ENCODE assay signal across 15 cellular contexts in the genomic region with DNA sequence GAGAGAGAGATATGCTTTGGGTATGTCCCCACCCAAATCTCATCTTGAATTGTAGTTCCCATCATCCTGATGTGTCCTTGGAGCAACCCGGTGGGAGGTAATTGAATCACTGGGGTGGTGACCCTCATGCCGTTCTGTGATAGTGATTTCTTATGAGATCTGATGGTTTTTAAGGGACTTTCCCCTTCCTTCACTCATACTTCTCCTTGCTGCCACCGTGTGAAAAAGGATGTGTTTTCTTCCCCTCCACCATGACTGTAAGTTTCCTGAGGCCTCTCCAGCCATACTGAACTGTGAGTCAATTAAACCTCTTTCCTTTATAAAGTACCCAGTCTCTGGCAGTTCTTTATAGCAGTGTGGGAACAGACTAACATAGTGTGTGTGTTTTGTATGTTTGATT.
A peak's percentile ranks its signal among the peaks of the same experiment; 100 is the strongest.
DNase-seq lines count a peak whose midpoint lies in the region; ATAC-seq and TF ChIP-seq lines count a peak whose summit lies in the region.
"Had no signal": no experiment of that assay in that cellular context is flagged by ENCODE, and none has a peak within 500 bp of the region (broad histone marks: within the 10 kb centered on the region; RNA-seq: fewer than 3 reads in every experiment).

No MANE protein-coding gene starts in this region.

- H3K27me3 Mint-ChIP-seq in activated CD4-positive, alpha-beta T cell treated with anti-CD3 and anti-CD28 coated beads for 36 hours = no peaks in the 10 kb centered on the region
- H3K27me3 Mint-ChIP-seq in activated T-helper 17 cell treated with anti-CD3 and anti-CD28 coated beads, Interleukin-2, amount 50 U/mL, for 72 hours = no peaks in the 10 kb centered on the region
- no peaks in the 10 kb centered on the region for H3K27me3 Mint-ChIP-seq in stimulated activated memory B cell treated with anti-CD40 and anti-IgM and Interleukin-4, amounts not matched to agents 10 μg/mL and 1 μg/mL and 100 μg/mL, for 72 hours
- H3K27me3 Mint-ChIP-seq: CD4-positive, CD25-positive, alpha-beta regulatory T cell had no signal

- ATAC-seq in activated CD4-positive, alpha-beta T cell treated with anti-CD3 and anti-CD28 coated beads for 36 hours = peak; percentile 61
- ATAC-seq in activated T-helper 17 cell treated with anti-CD3 and anti-CD28 coated beads, Interleukin-2, amount 50 U/mL, for 72 hours (replicated peaks) = peak; percentile 86
- peak; percentile 29 for ATAC-seq in stimulated activated memory B cell treated with anti-CD40 and anti-IgM and Interleukin-4, amounts not matched to agents 10 μg/mL and 1 μg/mL and 100 μg/mL, for 72 hours
- ATAC-seq: HCT116 had no signal

- no peaks in the 10 kb centered on the region for H4K20me1 ChIP-seq in PC-9 (ENCODE audit: insufficient read depth)
- H4K20me1 ChIP-seq: BLaER1 treated with 17β-estradiol and CSF1 and Interleukin-3, amounts not matched to agents 10 nM and 100 nM had no signal

- no peaks in the 10 kb centered on the region; the same call in 1 of the 2 replicates for H3K9me3 ChIP-seq in PC-9 (ENCODE audit: insufficient read depth, low read depth)

- no TSS peak for BruUV-seq in PC-9 (replicated peaks; lab: Mats Ljungman, UMichigan)

- peaks cover 27% of the 10 kb centered on the region for H3K4me1 ChIP-seq in ACC112 (ENCODE audit: control insufficient read depth, insufficient read depth, low read length, unreplicated experiment)
- no peaks in the 10 kb centered on the region for H3K4me1 ChIP-seq in PC-9 (replicated peaks; ENCODE audit: insufficient read depth)

- DNase-seq in activated CD4-positive, alpha-beta T cell treated with anti-CD3 and anti-CD28 coated beads for 36 hours = no peak
- DNase-seq in activated CD4-positive, alpha-beta T cell treated with anti-CD3 and anti-CD28 coated beads for 48 hours = no peak
- DNase-seq in H7 (no peak), PC-9 (no peak)
- DNase-seq: AML-193; CD4-positive, CD25-positive, alpha-beta regulatory T cell; DMS53; GF-D8 had no signal

- peak overlapping the region; percentile 28 for H2AFZ ChIP-seq in ACC112 (ENCODE audit: low read length, unreplicated experiment)
- no peak overlapping the region for H2AFZ ChIP-seq in PC-9

- no peaks in the 10 kb centered on the region for H3K36me3 Mint-ChIP-seq in activated CD4-positive, alpha-beta T cell treated with anti-CD3 and anti-CD28 coated beads for 36 hours (ENCODE audit: low read depth)
- H3K36me3 Mint-ChIP-seq in activated T-helper 17 cell treated with anti-CD3 and anti-CD28 coated beads, Interleukin-2, amount 50 U/mL, for 72 hours (ENCODE audit: low read depth) = no peaks in the 10 kb centered on the region
- no peaks in the 10 kb centered on the region for H3K36me3 Mint-ChIP-seq in stimulated activated memory B cell treated with anti-CD40 and anti-IgM and Interleukin-4, amounts not matched to agents 10 μg/mL and 1 μg/mL and 100 μg/mL, for 72 hours
- H3K36me3 Mint-ChIP-seq: CD4-positive, CD25-positive, alpha-beta regulatory T cell had no signal

- no peak overlapping the region for H3K4me2 ChIP-seq in PC-9

- no peak overlapping the region for H3K27ac Mint-ChIP-seq in activated CD4-positive, alpha-beta T cell treated with anti-CD3 and anti-CD28 coated beads for 36 hours
- H3K27ac Mint-ChIP-seq in activated T-helper 17 cell treated with anti-CD3 and anti-CD28 coated beads, Interleukin-2, amount 50 U/mL, for 72 hours = no peak overlapping the region
- H3K27ac Mint-ChIP-seq in stimulated activated memory B cell treated with anti-CD40 and anti-IgM and Interleukin-4, amounts not matched to agents 10 μg/mL and 1 μg/mL and 100 μg/mL, for 72 hours = no peak overlapping the region

- no peaks in the 10 kb centered on the region for H3K36me3 ChIP-seq in ACC112 (ENCODE audit: insufficient read depth, low read length)
- H3K36me3 ChIP-seq in H7 (replicated peaks; ENCODE audit: control insufficient read depth, insufficient read depth, low read length) = no peaks in the 10 kb centered on the region
- no peaks in the 10 kb centered on the region for H3K36me3 ChIP-seq in PC-9 (ENCODE audit: low read depth)
- H3K36me3 ChIP-seq: BLaER1 treated with 17β-estradiol and CSF1 and Interleukin-3, amounts not matched to agents 10 nM and 100 nM had no signal

- H3K27me3 ChIP-seq in ACC112 (ENCODE audit: insufficient read depth, low read length) (no peaks in the 10 kb centered on the region), H7 (ENCODE audit: control insufficient read depth, insufficient read depth, low read length) (no peaks in the 10 kb centered on the region), PC-9 (ENCODE audit: insufficient read depth, low read depth) (no peaks in the 10 kb centered on the region)
- H3K27me3 ChIP-seq: BLaER1 treated with 17β-estradiol and CSF1 and Interleukin-3, amounts not matched to agents 10 nM and 100 nM had no signal

- no peak overlapping the region for H3K4me3 Mint-ChIP-seq in activated CD4-positive, alpha-beta T cell treated with anti-CD3 and anti-CD28 coated beads for 36 hours
- H3K4me3 Mint-ChIP-seq in activated T-helper 17 cell treated with anti-CD3 and anti-CD28 coated beads, Interleukin-2, amount 50 U/mL, for 72 hours = no peak overlapping the region
- no peak overlapping the region for H3K4me3 Mint-ChIP-seq in stimulated activated memory B cell treated with anti-CD40 and anti-IgM and Interleukin-4, amounts not matched to agents 10 μg/mL and 1 μg/mL and 100 μg/mL, for 72 hours
- H3K4me3 Mint-ChIP-seq: CD4-positive, CD25-positive, alpha-beta regulatory T cell had no signal

- H3K27ac ChIP-seq in ACC112 (ENCODE audit: low read depth, low read length) (no peak overlapping the region), PC-9 (no peak overlapping the region)
- H3K27ac ChIP-seq: 22Rv1; BLaER1 treated with 17β-estradiol and CSF1 and Interleukin-3, amounts not matched to agents 10 nM and 100 nM; HL-60 had no signal

- POLR2A ChIA-PET in activated CD4-positive, alpha-beta T cell treated with anti-CD3 and anti-CD28 coated beads for 36 hours (lab: Charles Lee) = no interaction called here
- POLR2A ChIA-PET in PC-9 (lab: Charles Lee; ENCODE audit: unreplicated experiment) = no interaction called here

- H3K79me2 ChIP-seq in ACC112 (ENCODE audit: control insufficient read depth, insufficient read depth, low read length, unreplicated experiment) (no peaks in the 10 kb centered on the region), PC-9 (ENCODE audit: low read depth) (no peaks in the 10 kb centered on the region)

- TF ChIP-seq CTCF in PC-9 (conservative IDR thresholded peaks at IDR 0.05) = no peak

- no peaks in the 10 kb centered on the region for H3F3A ChIP-seq in PC-9 (ENCODE audit: insufficient read depth, low read depth)

- H3K4me3 ChIP-seq in ACC112 (ENCODE audit: low read depth, low read length) (no peak overlapping the region), H7 (ENCODE audit: insufficient read depth, low read depth, low read length) (no peak overlapping the region), PC-9 (no peak overlapping the region)
- H3K4me3 ChIP-seq: BLaER1 treated with 17β-estradiol and CSF1 and Interleukin-3, amounts not matched to agents 10 nM and 100 nM had no signal

- intact Hi-C loops in activated CD4-positive, alpha-beta T cell treated with anti-CD3 and anti-CD28 coated beads for 36 hours (cut with DNase I, micrococcal nuclease) = no loop called here
- intact Hi-C loops in PC-9 (cut with micrococcal nuclease; ENCODE audit: unreplicated experiment) = no loop called here

- peaks cover 13% of the 10 kb centered on the region for H3K4me1 Mint-ChIP-seq in activated CD4-positive, alpha-beta T cell treated with anti-CD3 and anti-CD28 coated beads for 36 hours
- peaks cover 13% of the 10 kb centered on the region for H3K4me1 Mint-ChIP-seq in activated T-helper 17 cell treated with anti-CD3 and anti-CD28 coated beads, Interleukin-2, amount 50 U/mL, for 72 hours
- peaks cover 12% of the 10 kb centered on the region for H3K4me1 Mint-ChIP-seq in stimulated activated memory B cell treated with anti-CD40 and anti-IgM and Interleukin-4, amounts not matched to agents 10 μg/mL and 1 μg/mL and 100 μg/mL, for 72 hours

- CTCF ChIA-PET in activated CD4-positive, alpha-beta T cell treated with anti-CD3 and anti-CD28 coated beads for 36 hours (lab: Charles Lee) = no interaction called here
- CTCF ChIA-PET in PC-9 (lab: Charles Lee) = no interaction called here

- H3K9me2 ChIP-seq in PC-9 (ENCODE audit: insufficient read depth) = no peaks in the 10 kb centered on the region

- no peaks in the 10 kb centered on the region for H3K9me3 Mint-ChIP-seq in activated CD4-positive, alpha-beta T cell treated with anti-CD3 and anti-CD28 coated beads for 36 hours (ENCODE audit: low read depth)
- H3K9me3 Mint-ChIP-seq in activated T-helper 17 cell treated with anti-CD3 and anti-CD28 coated beads, Interleukin-2, amount 50 U/mL, for 72 hours = no peaks in the 10 kb centered on the region
- no peaks in the 10 kb centered on the region for H3K9me3 Mint-ChIP-seq in stimulated activated memory B cell treated with anti-CD40 and anti-IgM and Interleukin-4, amounts not matched to agents 10 μg/mL and 1 μg/mL and 100 μg/mL, for 72 hours

Comparison
In these comparisons a context has a peak if more than half of its experiments do, and no peak if none do; other contexts are left out.
1. ATAC-seq: peak in every context shown above with its lines; median percentile 86 in activated T-helper 17 cell treated with anti-CD3 and anti-CD28 coated beads, Interleukin-2, amount 50 U/mL, for 72 hours; 61 in activated CD4-positive, alpha-beta T cell treated with anti-CD3 and anti-CD28 coated beads for 36 hours; 29 in stimulated activated memory B cell treated with anti-CD40 and anti-IgM and Interleukin-4, amounts not matched to agents 10 μg/mL and 1 μg/mL and 100 μg/mL, for 72 hours.